In the genomic region with DNA sequence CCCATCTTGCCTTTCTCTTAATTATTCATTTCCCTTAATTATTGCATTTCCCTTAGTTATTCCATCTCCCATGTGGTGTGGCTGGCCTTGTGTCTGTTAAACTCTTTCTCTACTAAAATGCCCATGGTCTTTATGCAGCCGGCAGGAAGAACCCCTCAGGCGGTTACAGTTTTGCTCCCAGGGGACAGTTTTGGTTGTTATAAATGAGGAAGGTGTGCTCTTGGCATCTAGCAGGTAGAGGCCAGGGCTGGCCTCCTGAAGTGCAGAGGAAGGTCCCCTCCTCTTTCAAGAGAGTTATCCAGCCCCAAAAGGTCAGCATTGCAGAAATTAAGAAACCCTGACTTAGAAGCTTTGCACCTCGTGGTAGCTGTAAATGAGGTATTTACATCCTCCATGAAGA, we compare ENCODE assay signal across 22 cellular contexts. TPM values are rescaled to one million over a fixed set of nuclear protein-coding genes. Genes with fewer than 3 reads are reported as not detected.
A peak's percentile ranks its signal among the peaks of the same experiment; 100 is the strongest.
DNase-seq lines count a peak whose midpoint lies in the region; ATAC-seq, FAIRE-seq and TF ChIP-seq lines count a peak whose summit lies in the region.
"Had no signal": no experiment of that assay in that cellular context is flagged by ENCODE, and none has a peak within 500 bp of the region (broad histone marks: within the 10 kb centered on the region; RNA-seq: fewer than 3 reads in every experiment).

No MANE protein-coding gene starts in this region.

- H2AFZ ChIP-seq in HepG2 (ENCODE audit: low read length), result no peak overlapping the region
- no peak overlapping the region for H2AFZ ChIP-seq in GM12878 (ENCODE audit: control insufficient read depth, low read depth, low read length)

- peaks cover 64% of the 10 kb centered on the region for H3K79me2 ChIP-seq in HepG2 (ENCODE audit: insufficient read depth, low read length)
- no peaks in the 10 kb centered on the region for H3K79me2 ChIP-seq in GM12878 (ENCODE audit: control insufficient read depth, insufficient read depth, low read length)

- no peak for FAIRE-seq in HepG2 (lab: Jason Lieb, UNC)
- FAIRE-seq in GM12878 (lab: Jason Lieb, UNC), result no peak
- FAIRE-seq: GM18507, HTR-8/SVneo had no signal

- ATAC-seq in HepG2 (peak; percentile 23; the same call in 2 of the 3 replicates), right lobe of liver (no peak), GM12878 (peak; percentile 55), HG02973 (IDR thresholded peaks at IDR 0.05; ENCODE audit: unreplicated experiment) (no peak), HG03175 (IDR thresholded peaks at IDR 0.05; ENCODE audit: unreplicated experiment) (no peak), HG02588 (IDR thresholded peaks at IDR 0.05; ENCODE audit: unreplicated experiment) (no peak)

- BruUV-seq in HepG2 (replicated peaks; lab: Mats Ljungman, UMichigan) (no TSS peak), GM12878 (replicated peaks; lab: Mats Ljungman, UMichigan) (no TSS peak)

- intact Hi-C loops in HepG2 (cut with micrococcal nuclease; ENCODE audit: unreplicated experiment), result no loop called here
- intact Hi-C loops in right lobe of liver (cut with DNase I), result no loop called here
- intact Hi-C loops in GM12878 (cut with micrococcal nuclease; ENCODE audit: unreplicated experiment), result no loop called here

- in situ Hi-C loops in HepG2 (cut with HindIII; ENCODE audit: extremely low pct_ligation_motif_present, low pct_unique_long_range_greater_than_20kb), result no loop called here
- in situ Hi-C loops in GM12878 (cut with MboI), result no loop called here

- peak overlapping the region in 1 of 3 experiments; percentile 16; a peak in 1 of 6 replicates for H3K4me3 ChIP-seq in HepG2 (replicated peaks in 1 of 3; ENCODE audit: insufficient read depth in 1 of 3, low read depth in 2 of 3, low read length in 3 of 3)
- H3K4me3 ChIP-seq in right lobe of liver, result no peak overlapping the region
- H3K4me3 ChIP-seq in GM12878, result no peak overlapping the region

- RAD21 ChIA-PET in GM12878 (lab: Charles Lee; ENCODE audit: unreplicated experiment), result interaction anchor here (2.7 kb wide), 1 partner anchor 20 kb away, joined by 9 read pairs; no protein-coding TSS in a partner anchor

- TF ChIP-seq POLR2A in HepG2 (IDR thresholded peaks at IDR 0.05; ENCODE audit: insufficient read depth in 1 of 2, low read depth in 2 of 2, low read length in 2 of 2) (no peak), right lobe of liver (IDR thresholded peaks at IDR 0.05) (no peak), GM12878 (IDR thresholded peaks at IDR 0.05; ENCODE audit: low read depth, low read length) (no peak)

- H3K4me1 ChIP-seq in HepG2 (ENCODE audit: insufficient read depth, low read length) (peaks cover 70% of the 10 kb centered on the region), right lobe of liver (peaks cover 0 to 8% (median 0%) of the 10 kb centered on the region in 4 donors), GM12878 (ENCODE audit: control insufficient read depth, insufficient read depth, low read length) (no peaks in the 10 kb centered on the region)

- H3K36me3 ChIP-seq in HepG2 (replicated peaks in 1 of 2; ENCODE audit: control insufficient read depth in 1 of 2, insufficient read depth in 2 of 2, low read length in 2 of 2), result no peaks in the 10 kb centered on the region; a peak in 1 of 5 replicates
- H3K36me3 ChIP-seq in right lobe of liver, result no peaks in the 10 kb centered on the region
- no peaks in the 10 kb centered on the region for H3K36me3 ChIP-seq in GM12878 (ENCODE audit: control insufficient read depth in 2 of 2, insufficient read depth in 2 of 2, low read length in 1 of 2)

- no peaks in the 10 kb centered on the region for H3K9me3 ChIP-seq in HepG2 (ENCODE audit: low read length)
- H3K9me3 ChIP-seq in right lobe of liver, result no peaks in the 10 kb centered on the region
- H3K9me3 ChIP-seq in GM12878 (replicated peaks; ENCODE audit: control insufficient read depth, insufficient read depth, low read length), result no peaks in the 10 kb centered on the region

- TF ChIP-seq RAD21 in HepG2 (CRISPR knock-in tag; IDR thresholded peaks at IDR 0.05) (no peak), GM12878 (IDR thresholded peaks at IDR 0.05; ENCODE audit: insufficient read depth, low read depth, low read length) (no peak)

- CTCF ChIA-PET in HepG2 (lab: Yijun Ruan, JAX; ENCODE audit: low intra/inter-chr PET ratio, low total read pairs), result no interaction called here
- CTCF ChIA-PET in GM12878 (lab: Yijun Ruan, JAX), result no interaction called here

- H3K4me2 ChIP-seq in HepG2 (ENCODE audit: low read depth, low read length) (peak overlapping the region; percentile 55), GM12878 (ENCODE audit: control insufficient read depth, insufficient read depth) (no peak overlapping the region)
- H3K4me2 ChIP-seq: KMS-11 had no signal

- H4K20me1 ChIP-seq in HepG2 (ENCODE audit: insufficient read depth, low read length), result 0 out of 2 replicates have a peak, but pooled peaks cover 4% of the 10 kb centered on the region
- H4K20me1 ChIP-seq in GM12878 (ENCODE audit: control insufficient read depth, insufficient read depth), result no peaks in the 10 kb centered on the region

- 30% methylated on average over 3 of the region's 3 CpGs for WGBS in HepG2 (ENCODE audit: low lambda C conversion rate)
- WGBS in right lobe of liver (ENCODE audit: insufficient coverage, low coverage, low lambda C conversion rate, missing lambda C conversion rate), result 47% methylated on average over 2 of the region's 3 CpGs
- WGBS in GM12878 (ENCODE audit: insufficient coverage, insufficient replicate concordance, low lambda C conversion rate, missing lambda C conversion rate), result 17% methylated on average over 3 of the region's 3 CpGs

- H3K9ac ChIP-seq in HepG2 (ENCODE audit: insufficient read depth, low read depth, low read length) (no peak overlapping the region), GM12878 (ENCODE audit: control insufficient read depth, insufficient read depth, low read length) (no peak overlapping the region)
- H3K9ac ChIP-seq: KMS-11 had no signal

- H3K27me3 ChIP-seq in HepG2 (ENCODE audit: control insufficient read depth in 1 of 2, insufficient read depth in 2 of 2, low read length in 2 of 2) (no peaks in the 10 kb centered on the region), right lobe of liver (no peaks in the 10 kb centered on the region), GM12878 (replicated peaks in 1 of 2; ENCODE audit: control insufficient read depth in 2 of 2, insufficient read depth in 2 of 2, low read length in 1 of 2) (no peaks in the 10 kb centered on the region)

- TF ChIP-seq CTCF in HepG2 (CRISPR knock-in tag; IDR thresholded peaks at IDR 0.05) (no peak), right lobe of liver (IDR thresholded peaks at IDR 0.05) (no peak), GM12878 (IDR thresholded peaks at IDR 0.05 in 2 of 3, conservative IDR thresholded peaks at IDR 0.05 in 1 of 3; ENCODE audit: control insufficient read depth in 2 of 3, extremely low read depth in 1 of 3, insufficient read depth in 1 of 3, low read depth in 3 of 3, low read length in 3 of 3) (no peak)

- POLR2A ChIA-PET in HepG2 (lab: Yijun Ruan, JAX), result interaction anchor here (1.5 kb wide), 1 partner anchor 20 kb away, joined by 10 read pairs; no protein-coding TSS in a partner anchor
- POLR2A ChIA-PET in GM12878 (lab: Charles Lee), result interaction anchor here (0.7 to 1.0 kb wide), 2 partner anchors 11 to 15 kb away, joined by 3 read pairs; no protein-coding TSS in a partner anchor

- DNase-seq in HepG2 (ENCODE audit: low spot score), result no peak
- DNase-seq in right lobe of liver, result no peak
- peak; percentile 60 for DNase-seq in NCI-H526 treated with DMSO at 0.1 percent for 48 hours (lab: John Stamatoyannopoulos, UW)
- DNase-seq in GM12878 (ENCODE audit: low read depth, low spot score), result no peak
- no peak for DNase-seq in activated effector memory CD4-positive, alpha-beta T cell treated with Interleukin-2 at 50 U/mL for 16 hours
- DNase-seq: CD4-positive, CD25-positive, alpha-beta regulatory T cell; EL; H9; HFFc6; IMR-90; NCI-H1092 treated with DMSO at 0.1 percent for 48 hours; NCI-H1436 treated with DMSO at 0.1 percent for 48 hours; NCI-H1930; NCI-H2227 treated with DMSO at 0.1 percent for 48 hours; NCI-H510A treated with DMSO at 0.1 percent for 48 hours; Right ventricle myocardium superior had no signal

- H3K27ac ChIP-seq in HepG2 (ENCODE audit: extremely low read length, insufficient read depth, low read length) (peak overlapping the region; percentile 60), right lobe of liver (no peak overlapping the region), GM12878 (ENCODE audit: control insufficient read depth, insufficient read depth) (no peak overlapping the region)
- H3K27ac ChIP-seq: KMS-11 had no signal

- TF ChIP-seq EP300 in HepG2 (IDR thresholded peaks at IDR 0.05; ENCODE audit: low read depth in 2 of 2, low read length in 2 of 2) (no peak), HepG2 (CRISPR knock-in tag; IDR thresholded peaks at IDR 0.05; ENCODE audit: borderline replicate concordance) (no peak), GM12878 (IDR thresholded peaks at IDR 0.05; ENCODE audit: borderline replicate concordance in 1 of 2, control insufficient read depth in 1 of 2, low read depth in 2 of 2, low read length in 2 of 2) (no peak)

- SMC1A ChIA-PET in GM12878 (lab: Charles Lee; ENCODE audit: uncharacterized antibody, unreplicated experiment), result interaction anchor here (0.8 to 2.6 kb wide), 4 partner anchors 14 to 44 kb away, joined by 3 to 17 read pairs (median 4); no protein-coding TSS in a partner anchor

RNA-seq across cellular contexts. Expression of a gene that starts 18.0 kb away (rescaled TPM):
- total RNA-seq in HepG2 (2016; rRNA removed; fragmentation: Illumina TruSeq; extraction: Trizol) (17.6 and 23.9 TPM in 2 replicates), right lobe of liver (10 to 100 TPM; 18.0 to 40.7 (median 20.8) TPM), GM12878 (2014; rRNA removed) (12.3 TPM in 2 replicates), GM12878 (2014; rRNA removed; fragmentation: Illumina TruSeq; extraction: Trizol) (8.5 and 8.9 TPM in 2 replicates), GM12878 (2021) (26.3 and 29.5 TPM in 2 replicates)
- total RNA-seq in HepG2 (2016; cell fraction: cytosol; rRNA removed; fragmentation: Illumina TruSeq; extraction: Trizol; ENCODE audit: low read depth), result 5.6 and 7.1 TPM in 2 replicates
- 17.3 and 22.5 TPM in 2 replicates for total RNA-seq in HepG2 (2016; cell fraction: insoluble cytoplasmic fraction; rRNA removed; fragmentation: Illumina TruSeq; extraction: Trizol)
- 20.1 and 26.9 TPM in 2 replicates for total RNA-seq in HepG2 (2016; cell fraction: membrane; rRNA removed; fragmentation: Illumina TruSeq; extraction: Trizol)
- total RNA-seq in HepG2 (2016; cell fraction: nucleus; rRNA removed; fragmentation: Illumina TruSeq; extraction: Trizol), result 17.2 and 18.5 TPM in 2 replicates
- polyA plus RNA-seq in HepG2 (2011; rRNA removed) (14.4 and 19.9 TPM in 2 replicates), GM12878 (2011; rRNA removed) (14.2 and 14.6 TPM in 2 replicates), GM12878 (2014; fragmentation: Illumina TruSeq; extraction: Trizol) (15.8 and 17.4 TPM in 2 replicates), GM12878 (2014; fragmentation: Nextera tagmentation; extraction: Ambion mirVana) (1 to 10 TPM; 4.4 to 4.9 TPM), GM12878 (2014; rRNA removed) (10.9 and 14.0 TPM in 2 replicates), GM12878 (2016; fragmentation: Nextera tagmentation; extraction: Ambion mirVana) (1 to 10 TPM; 5.6 to 7.1 TPM)
- 18.3 and 19.7 TPM in 2 replicates for polyA plus RNA-seq in HepG2 (2011; cell fraction: cytosol; rRNA removed)
- 19.7 and 23.1 TPM in 2 replicates for polyA plus RNA-seq in HepG2 (2011; cell fraction: nucleus; rRNA removed)
- 23.6 and 23.7 TPM in 2 replicates for polyA plus RNA-seq in HepG2 (2012)
- 4.4 and 5.1 TPM in 2 replicates for polyA plus RNA-seq in HepG2 (2016; cell fraction: cytosol; fragmentation: Illumina TruSeq; extraction: Trizol; ENCODE audit: low read depth)
- 20.8 and 26.3 TPM in 2 replicates for polyA plus RNA-seq in HepG2 (2016; cell fraction: insoluble cytoplasmic fraction; fragmentation: Illumina TruSeq; extraction: Trizol; ENCODE audit: low read depth)
- 15.3 and 16.7 TPM in 2 replicates for polyA plus RNA-seq in HepG2 (2016; cell fraction: membrane; fragmentation: Illumina TruSeq; extraction: Trizol; ENCODE audit: low read depth)
- 20.1 and 21.0 TPM in 2 replicates for polyA plus RNA-seq in HepG2 (2016; cell fraction: nucleus; fragmentation: Illumina TruSeq; extraction: Trizol; ENCODE audit: insufficient read depth, low read depth)
- polyA minus RNA-seq in HepG2 (2011; rRNA and poly(A)+ RNA removed; ENCODE audit: low replicate concordance), result 88.3 and 148 TPM in 2 replicates
- polyA minus RNA-seq in HepG2 (2011; cell fraction: cytosol; rRNA and poly(A)+ RNA removed), result 24.9 and 29.0 TPM in 2 replicates
- 61.7 and 70.2 TPM in 2 replicates for polyA minus RNA-seq in HepG2 (2011; cell fraction: nucleus; rRNA and poly(A)+ RNA removed)
- total RNA-seq in GM12878 (2013; cell fraction: nucleolus; rRNA removed), result 37.3 and 44.8 TPM in 2 replicates
- 4.4 TPM for polyA plus RNA-seq in GM12878 (2011; ENCODE audit: low read depth)
- 17.8 and 19.9 TPM in 2 replicates for polyA plus RNA-seq in GM12878 (2011; cell fraction: cytosol; rRNA removed)
- 13.5 and 16.8 TPM in 2 replicates for polyA plus RNA-seq in GM12878 (2011; cell fraction: nucleus; rRNA removed)
- polyA plus RNA-seq in GM12878 (2012), result 5.9 and 6.8 TPM in 2 replicates
- 28.8 and 37.0 TPM in 2 replicates for polyA minus RNA-seq in GM12878 (2011; rRNA and poly(A)+ RNA removed)
- polyA minus RNA-seq in GM12878 (2011; cell fraction: cytosol; rRNA and poly(A)+ RNA removed), result 13.0 and 13.1 TPM in 2 replicates
- 14.0 and 29.0 TPM in 2 replicates for polyA minus RNA-seq in GM12878 (2011; cell fraction: nucleus; rRNA and poly(A)+ RNA removed)

Comparison
In these comparisons a context has a peak if more than half of its experiments do, and no peak if none do; other contexts are left out.
1. ATAC-seq: peak in HepG2 (single experiment) and GM12878 (single experiment); none in right lobe of liver (0 of 4), HG02973 (single experiment), HG03175 (single experiment) and HG02588 (single experiment).